Comparison of ENCODE assay signal across 1 cellular context in genomic region chr2:42558827-42559226, GRCh38.
TF ChIP-seq lines count a peak whose summit lies in the region.

No MANE protein-coding gene starts in this region.

TF ChIP-seq in WTC11, 78 proteins besides CTCF, POLR2A, EP300 and RAD21 (continued from another document):
- TF ChIP-seq, protein P1, sequence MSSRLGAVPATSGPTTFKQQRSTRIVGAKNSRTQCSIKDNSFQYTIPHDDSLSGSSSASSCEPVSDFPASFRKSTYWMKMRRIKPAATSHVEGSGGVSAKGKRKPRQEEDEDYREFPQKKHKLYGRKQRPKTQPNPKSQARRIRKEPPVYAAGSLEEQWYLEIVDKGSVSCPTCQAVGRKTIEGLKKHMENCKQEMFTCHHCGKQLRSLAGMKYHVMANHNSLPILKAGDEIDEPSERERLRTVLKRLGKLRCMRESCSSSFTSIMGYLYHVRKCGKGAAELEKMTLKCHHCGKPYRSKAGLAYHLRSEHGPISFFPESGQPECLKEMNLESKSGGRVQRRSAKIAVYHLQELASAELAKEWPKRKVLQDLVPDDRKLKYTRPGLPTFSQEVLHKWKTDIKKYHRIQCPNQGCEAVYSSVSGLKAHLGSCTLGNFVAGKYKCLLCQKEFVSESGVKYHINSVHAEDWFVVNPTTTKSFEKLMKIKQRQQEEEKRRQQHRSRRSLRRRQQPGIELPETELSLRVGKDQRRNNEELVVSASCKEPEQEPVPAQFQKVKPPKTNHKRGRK (CRISPR knock-in tag; IDR thresholded peaks at IDR 0.05; ENCODE audit: borderline replicate concordance): no peak
- TF ChIP-seq MXD4 (CRISPR knock-in tag; IDR thresholded peaks at IDR 0.05; ENCODE audit: borderline replicate concordance) (no peak), ZNF138 (CRISPR knock-in tag; conservative IDR thresholded peaks at IDR 0.05) (no peak), HMGXB4 (CRISPR knock-in tag; IDR thresholded peaks at IDR 0.05) (no peak), TCF7 (CRISPR knock-in tag; IDR thresholded peaks at IDR 0.05; ENCODE audit: low read depth) (no peak), E2F5 (CRISPR knock-in tag; IDR thresholded peaks at IDR 0.05) (no peak), EMX1 (CRISPR knock-in tag; IDR thresholded peaks at IDR 0.05) (no peak), NFE2L1 (CRISPR knock-in tag; IDR thresholded peaks at IDR 0.05) (no peak), ZNF317 (CRISPR knock-in tag; IDR thresholded peaks at IDR 0.05; ENCODE audit: borderline replicate concordance, low read depth) (no peak), MAX (CRISPR knock-in tag; IDR thresholded peaks at IDR 0.05) (no peak)
